15 cellular contexts compared by ENCODE assay signal in the genomic region with DNA sequence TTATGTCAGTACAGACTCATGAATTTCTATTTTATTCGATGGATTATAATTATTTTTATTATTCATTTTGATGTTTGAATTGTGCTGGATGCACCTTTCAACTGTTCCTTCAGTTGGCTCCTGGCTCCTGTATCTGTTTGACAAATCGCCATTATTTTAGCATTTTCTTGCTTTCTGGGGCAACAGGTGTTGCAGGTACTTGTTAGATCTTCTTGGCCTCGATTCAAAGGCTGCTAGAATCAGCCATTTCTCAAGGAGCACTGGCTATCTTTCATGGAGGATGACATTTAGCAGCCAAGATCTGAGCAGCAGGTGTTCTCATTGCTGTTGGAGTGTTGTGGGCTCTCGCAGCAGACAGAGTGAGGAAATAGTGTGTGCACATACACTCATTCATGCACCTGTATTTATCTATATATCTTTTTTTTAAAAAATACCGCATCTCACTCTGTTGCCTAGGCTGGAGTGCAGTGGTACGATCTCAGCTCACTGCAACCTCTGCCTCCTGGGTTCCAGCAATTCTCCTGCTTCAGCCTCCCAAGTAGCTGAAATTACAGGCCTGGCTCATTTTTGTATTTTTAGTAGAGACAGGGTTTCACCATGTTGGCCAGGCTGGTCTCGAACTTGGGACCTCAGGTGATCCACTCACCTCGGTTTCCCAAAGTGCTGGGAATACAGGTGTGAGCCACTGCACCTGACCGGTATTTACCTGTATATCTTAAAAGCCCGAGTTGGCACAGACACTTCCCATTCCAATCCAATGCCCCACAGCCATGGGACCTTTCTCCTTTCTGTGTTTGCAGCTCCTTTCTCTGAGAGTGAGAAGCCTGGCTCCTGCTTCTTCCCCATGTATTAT. TPM values are rescaled to one million over a fixed set of nuclear protein-coding genes. Genes with fewer than 3 reads are reported as not detected.
A peak's percentile ranks its signal among the peaks of the same experiment; 100 is the strongest.
DNase-seq lines count a peak whose midpoint lies in the region; ATAC-seq and TF ChIP-seq lines count a peak whose summit lies in the region.
"Had no signal": no experiment of that assay in that cellular context is flagged by ENCODE, and none has a peak within 500 bp of the region (broad histone marks: within the 10 kb centered on the region; RNA-seq: fewer than 3 reads in every experiment).

No MANE protein-coding gene starts in this region.

- peak overlapping the region; percentile 48 to 84 (median 68) for H3K27ac Mint-ChIP-seq in CD4-positive, alpha-beta memory T cell
- H3K27ac Mint-ChIP-seq: activated CD8-positive, alpha-beta memory T cell treated with anti-CD3 and anti-CD28 coated beads, Interleukin-2, amount 10 ng/mL, durations not matched to agents 7 days and 5 days had no signal

- TF ChIP-seq CTCF in coronary artery (IDR thresholded peaks at IDR 0.05) (no peak), neutrophil (IDR thresholded peaks at IDR 0.05) (no peak)

- no peaks in the 10 kb centered on the region for H3K36me3 ChIP-seq in CD4-positive, alpha-beta memory T cell (ENCODE audit: insufficient read depth, low read length)
- peaks cover 11% of the 10 kb centered on the region for H3K36me3 ChIP-seq in neutrophil

- H3K36me3 Mint-ChIP-seq in CD4-positive, alpha-beta memory T cell = peaks cover 7 to 32% of the 10 kb centered on the region in 2 donors
- H3K36me3 Mint-ChIP-seq: brain had no signal

- H3K4me1 Mint-ChIP-seq in CD4-positive, alpha-beta memory T cell = peaks cover 43 to 90% (median 67%) of the 10 kb centered on the region in 4 donors

- no peak for ATAC-seq in HG03565 (IDR thresholded peaks at IDR 0.05; ENCODE audit: unreplicated experiment)
- ATAC-seq: activated CD8-positive, alpha-beta memory T cell treated with anti-CD3 and anti-CD28 coated beads, Interleukin-2, amount 10 ng/mL, durations not matched to agents 7 days and 5 days; esophagus mucosa; left ventricle myocardium superior had no signal

- no peak overlapping the region for H3K4me3 ChIP-seq in CD4-positive, alpha-beta memory T cell (ENCODE audit: low read length in 2 of 2)
- H3K4me3 ChIP-seq in Jurkat, Clone E6-1 (ENCODE audit: low read length) = no peak overlapping the region
- no peak overlapping the region for H3K4me3 ChIP-seq in coronary artery
- no peak overlapping the region for H3K4me3 ChIP-seq in neutrophil (ENCODE audit: low read depth in 1 of 2, low read length in 1 of 2)

- no peaks in the 10 kb centered on the region for H3K27me3 Mint-ChIP-seq in CD4-positive, alpha-beta memory T cell
- H3K27me3 Mint-ChIP-seq: activated CD8-positive, alpha-beta memory T cell treated with anti-CD3 and anti-CD28 coated beads, Interleukin-2, amount 10 ng/mL, durations not matched to agents 7 days and 5 days had no signal

- no peaks in the 10 kb centered on the region for H3K9me3 ChIP-seq in CD4-positive, alpha-beta memory T cell (ENCODE audit: control insufficient read depth in 1 of 2, low read length in 2 of 2)
- H3K9me3 ChIP-seq in neutrophil = no peaks in the 10 kb centered on the region

- no peaks in the 10 kb centered on the region for H3K27me3 ChIP-seq in CD4-positive, alpha-beta memory T cell (ENCODE audit: insufficient read depth, low read length)
- H3K27me3 ChIP-seq in neutrophil = no peaks in the 10 kb centered on the region

- CTCF ChIA-PET in CD4-positive, alpha-beta memory T cell (lab: Charles Lee; ENCODE audit: partially characterized antibody) = interaction anchor here (1.2 to 1.4 kb wide), 4 partner anchors 8 to 58 kb away, joined by 3 to 4 read pairs (median 4); no protein-coding TSS in a partner anchor

- peak overlapping the region in 1 of 8 donors; percentile 50 for H3K4me3 Mint-ChIP-seq in CD4-positive, alpha-beta memory T cell
- H3K4me3 Mint-ChIP-seq: activated CD8-positive, alpha-beta memory T cell treated with anti-CD3 and anti-CD28 coated beads, Interleukin-2, amount 10 ng/mL, durations not matched to agents 7 days and 5 days; brain had no signal

- DNase-seq in CD4-positive, alpha-beta memory T cell = no peak
- DNase-seq in Jurkat, Clone E6-1 (ENCODE audit: low read depth, low spot score) = peak; percentile 88
- DNase-seq in coronary artery (ENCODE audit: low spot score) (peak; percentile 53), HuH-7 (ENCODE audit: low spot score) (no peak), NCI-H2196 (lab: John Stamatoyannopoulos, UW; ENCODE audit: unreplicated experiment) (no peak)
- DNase-seq: activated CD4-positive, CD25-positive, alpha-beta regulatory T cell treated with anti-CD3 and anti-CD28 coated beads, Interleukin-2, amount 50 U/mL, for 72 hours; activated CD8-positive, alpha-beta memory T cell treated with anti-CD3 and anti-CD28 coated beads, Interleukin-2, amount 10 ng/mL, durations not matched to agents 7 days and 5 days; activated naive CD4-positive, alpha-beta T cell treated with Interleukin-2 at 50 U/mL for 16 hours; left ventricle myocardium superior; NCI-H446; stimulated activated CD4-positive, alpha-beta T cell treated with anti-CD3 and anti-CD28 coated beads, Interleukin-4, amount 100 ng/mL, for 1 hour had no signal

- POLR2A ChIA-PET in CD4-positive, alpha-beta memory T cell (lab: Charles Lee; ENCODE audit: partially characterized antibody) = interaction anchor here (1.5 to 2.4 kb wide), 2 partner anchors 10 to 52 kb away, joined by 4 to 10 read pairs; a partner anchor contains a TSS

- intact Hi-C loops in CD4-positive, alpha-beta memory T cell (cut with micrococcal nuclease) = no loop called here

- H3K9me3 Mint-ChIP-seq in CD4-positive, alpha-beta memory T cell = peaks cover 0 to 2% (median 0%) of the 10 kb centered on the region in 8 donors

- no peak overlapping the region for H3K27ac ChIP-seq in CD4-positive, alpha-beta memory T cell (ENCODE audit: low read depth, low read length)
- no peak overlapping the region for H3K27ac ChIP-seq in coronary artery
- peak overlapping the region; percentile 63 for H3K27ac ChIP-seq in neutrophil

- H3K4me1 ChIP-seq in CD4-positive, alpha-beta memory T cell (ENCODE audit: insufficient read depth, low read length) = peaks cover 45% of the 10 kb centered on the region
- H3K4me1 ChIP-seq in neutrophil (ENCODE audit: control insufficient read depth in 1 of 2, insufficient read depth in 1 of 2, low read depth in 1 of 2, low read length in 1 of 2) = peaks cover 35 to 41% of the 10 kb centered on the region in 2 experiments

RNA-seq across cellular contexts. Expression of a gene that starts 52.3 kb away (rescaled TPM):
- total RNA-seq in CD4-positive, alpha-beta memory T cell = 100 to 1,000 TPM; 117 to 127 TPM
- 100 to 1,000 TPM in 1 of 2 donors, 10 to 100 TPM in 1; 29.6 to 125 TPM for polyA plus RNA-seq in CD4-positive, alpha-beta memory T cell
- 19.7 TPM for polyA plus RNA-seq in Jurkat, Clone E6-1 (2012; ENCODE audit: insufficient read depth, insufficient read length)

Comparison
In these comparisons a context has a peak if more than half of its experiments do, and no peak if none do; other contexts are left out.
1. DNase-seq: peak in Jurkat, Clone E6-1 (single experiment) and coronary artery (single experiment); none in CD4-positive, alpha-beta memory T cell (0 of 5), HuH-7 (single experiment) and NCI-H2196 (single experiment).